ENCODE assay signal across 8 cellular contexts in the genomic region with DNA sequence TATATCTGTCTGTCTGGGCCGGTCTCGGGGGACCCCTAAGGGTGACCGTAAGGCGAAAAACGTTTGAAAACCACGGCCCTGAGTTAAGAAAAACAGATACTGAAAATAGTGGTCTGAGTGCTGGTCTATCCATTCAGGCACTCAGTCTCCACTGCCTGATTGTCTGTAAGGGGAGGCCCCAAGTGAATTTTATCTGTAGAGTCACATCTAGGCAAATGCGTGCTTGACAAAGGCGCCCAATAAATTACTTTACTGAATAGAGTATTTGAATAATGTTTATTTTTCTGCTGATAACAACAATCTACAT. TPM values are rescaled to one million over a fixed set of nuclear protein-coding genes. Genes with fewer than 3 reads are reported as not detected.
DNase-seq lines count a peak whose midpoint lies in the region; ATAC-seq, FAIRE-seq and TF ChIP-seq lines count a peak whose summit lies in the region.

No MANE protein-coding gene starts in this region.

- H3K4me3 Mint-ChIP-seq in memory B cell = peak overlapping the region; percentile 98

- H3K9me1 ChIP-seq in K562 (ENCODE audit: control insufficient read depth, insufficient read depth, low read length) = no peaks in the 10 kb centered on the region

- DNase-seq in K562 (ENCODE audit: extremely low read depth in 1 of 4, low spot score in 3 of 4) (peak in 1 of 4 experiments; percentile 18), memory B cell (ENCODE audit: low spot score in 2 of 2) (no peak), SIG-M5 (lab: John Stamatoyannopoulos, UW) (no peak), SKM-1 (lab: John Stamatoyannopoulos, UW; ENCODE audit: unreplicated experiment) (no peak), DMS153 (lab: John Stamatoyannopoulos, UW) (no peak), pons (ENCODE audit: low spot score) (no peak)

- no peak for TF ChIP-seq CTCF in C4-2B (conservative IDR thresholded peaks at IDR 0.05)
- 0 out of 6 replicates have a peak, but pooled peaks of 1 of the 3 experiments have one; percentile 17 for TF ChIP-seq CTCF in K562 (IDR thresholded peaks at IDR 0.05 in 2 of 3, conservative IDR thresholded peaks at IDR 0.05 in 1 of 3; ENCODE audit: insufficient read depth in 2 of 3, low read depth in 1 of 3, low read length in 3 of 3)

- H3K27me3 ChIP-seq in K562 (ENCODE audit: control insufficient read depth in 2 of 2, insufficient read depth in 2 of 2, low read length in 2 of 2) = no peaks in the 10 kb centered on the region

- no peak; a peak in 1 of 4 replicates for TF ChIP-seq RAD21 in K562 (CRISPR knock-in tag; conservative IDR thresholded peaks at IDR 0.05 in 1 of 2, IDR thresholded peaks at IDR 0.05 in 1 of 2)

- H3K9me3 Mint-ChIP-seq in memory B cell = no peaks in the 10 kb centered on the region

- peaks cover 72% of the 10 kb centered on the region for H3K79me2 ChIP-seq in K562 (ENCODE audit: control insufficient read depth, insufficient read depth, low read length)

- peaks cover 28% of the 10 kb centered on the region; the same call in 2 of the 3 replicates for H3K36me3 ChIP-seq in K562 (ENCODE audit: control insufficient read depth, insufficient read depth, low read length)

- CTCF ChIA-PET in K562 (lab: Yijun Ruan, JAX; ENCODE audit: low intra/inter-chr PET ratio) = no interaction called here

- H3K27ac ChIP-seq in C4-2B (peak overlapping the region; percentile 86), K562 (ENCODE audit: extremely low read depth, low read depth, low read length) (peak overlapping the region; percentile 97)

- intact Hi-C loops in K562 (cut with micrococcal nuclease) = loop anchor here (2.0 to 5.0 kb wide), 3 partner anchors 18 to 148 kb away; a partner anchor contains a TSS

- H3K4me1 Mint-ChIP-seq in memory B cell = peaks cover 24% of the 10 kb centered on the region

- POLR2A ChIA-PET in K562 (lab: Yijun Ruan, JAX) = interaction anchor here (1.0 kb wide), 1 partner anchor 10 kb away, joined by 6 read pairs; no protein-coding TSS in a partner anchor

- 0% methylated on average over 8 of the region's 8 CpGs for WGBS in K562 (ENCODE audit: insufficient coverage, low coverage, missing lambda C conversion rate)

- peak overlapping the region; percentile 71 for H3K4me3 ChIP-seq in K562

- peak; percentile 63 for TF ChIP-seq POLR2A in K562 (conservative IDR thresholded peaks at IDR 0.05)

- FAIRE-seq in K562 (lab: Jason Lieb, UNC) = no peak

- no peaks in the 10 kb centered on the region for H4K20me1 ChIP-seq in K562 (replicated peaks; ENCODE audit: control insufficient read depth, insufficient read depth, low read length)

- no peaks in the 10 kb centered on the region for H3K27me3 Mint-ChIP-seq in memory B cell

- H3K4me2 ChIP-seq in K562 (ENCODE audit: insufficient read depth, low read length) = peak overlapping the region; percentile 85; the same call in 1 of the 2 replicates

- H3K9ac ChIP-seq in K562 (ENCODE audit: insufficient read depth in 1 of 2, low read depth in 2 of 2, low read length in 2 of 2) = peak overlapping the region; percentile 92 to 98

- H3K4me1 ChIP-seq in K562 (replicated peaks in 1 of 2; ENCODE audit: control insufficient read depth in 2 of 2, insufficient read depth in 2 of 2, low read length in 2 of 2) = no peaks in the 10 kb centered on the region; a peak in 1 of 5 replicates

- no peaks in the 10 kb centered on the region for H3K9me3 ChIP-seq in K562 (replicated peaks; ENCODE audit: control insufficient read depth, insufficient read depth, low read depth, low read length)

- peaks cover 16% of the 10 kb centered on the region for H3K36me3 Mint-ChIP-seq in memory B cell

- in situ Hi-C loops in K562 (cut with MboI) = no loop called here

- H3K27ac Mint-ChIP-seq in memory B cell = peak overlapping the region; percentile 98

- TSS peak; percentile 61 for BruUV-seq in K562 (replicated peaks; lab: Mats Ljungman, UMichigan)

- ATAC-seq in HG03039 (IDR thresholded peaks at IDR 0.05; ENCODE audit: unreplicated experiment) (peak; percentile 27), K562 (peak; percentile 65), memory B cell (ENCODE audit: low read depth) (no peak)

- H2AFZ ChIP-seq in K562 (ENCODE audit: low read depth, low read length) = peak overlapping the region; percentile 90

- no peak for TF ChIP-seq EP300 in K562 (IDR thresholded peaks at IDR 0.05; ENCODE audit: low read length)

RNA-seq across cellular contexts. Expression of a gene that starts 0.5 kb away (rescaled TPM):
- total RNA-seq in K562 (2011; cell fraction: chromatin; rRNA removed; ENCODE audit: low replicate concordance) = 4.5 and 8.3 TPM in 2 replicates
- total RNA-seq in K562 (2011; cell fraction: nucleolus; rRNA removed) = 4.2 and 4.3 TPM in 2 replicates
- 8.1 and 9.3 TPM in 2 replicates for total RNA-seq in K562 (2011; cell fraction: nucleoplasm; rRNA removed)
- total RNA-seq in K562 (2014; rRNA removed) = 40.0 and 42.1 TPM in 2 replicates
- 71.9 and 82.2 TPM in 2 replicates for total RNA-seq in K562 (2014; rRNA removed; fragmentation: Illumina TruSeq; extraction: Trizol)
- total RNA-seq in K562 (2015; rRNA removed; fragmentation: Illumina TruSeq; extraction: Trizol) = 64.8 and 67.2 TPM in 2 replicates
- total RNA-seq in K562 (2021) = 37.7 and 43.0 TPM in 2 replicates
- polyA plus RNA-seq in K562 (2011; rRNA removed) = 35.0 and 59.7 TPM in 2 replicates
- polyA plus RNA-seq in K562 (2011; cell fraction: cytosol; rRNA removed) = 10.9 and 24.4 TPM in 2 replicates
- polyA plus RNA-seq in K562 (2011; cell fraction: nucleus; rRNA removed) = 6.3 and 7.7 TPM in 2 replicates
- polyA plus RNA-seq in K562 (2012) = 44.6 and 62.9 TPM in 2 replicates
- polyA plus RNA-seq in K562 (2014; fragmentation: Illumina TruSeq; extraction: Trizol) = 68.1 and 69.5 TPM in 2 replicates
- 100 to 1,000 TPM in 1 of 2 experiments, 10 to 100 TPM in 1; 60.3 to 130 TPM for polyA plus RNA-seq in K562 (2014; fragmentation: Nextera tagmentation; extraction: Ambion mirVana)
- 58.2 and 60.6 TPM in 2 replicates for polyA plus RNA-seq in K562 (2014; rRNA removed)
- polyA minus RNA-seq in K562 (2011; rRNA and poly(A)+ RNA removed) = 62.8 and 83.2 TPM in 2 replicates
- 13.4 and 14.8 TPM in 2 replicates for polyA minus RNA-seq in K562 (2011; cell fraction: cytosol; rRNA and poly(A)+ RNA removed)
- polyA minus RNA-seq in K562 (2011; cell fraction: nucleus; rRNA and poly(A)+ RNA removed) = 4.0 and 8.2 TPM in 2 replicates

RNA-seq across cellular contexts. Expression of a gene that starts 0.8 kb away (rescaled TPM):
- total RNA-seq in K562 (2011; cell fraction: chromatin; rRNA removed; ENCODE audit: low replicate concordance) = 111 and 136 TPM in 2 replicates
- total RNA-seq in K562 (2011; cell fraction: nucleolus; rRNA removed) = 99.4 and 101 TPM in 2 replicates
- 100 and 117 TPM in 2 replicates for total RNA-seq in K562 (2011; cell fraction: nucleoplasm; rRNA removed)
- total RNA-seq in K562 (2014; rRNA removed) (41.7 and 46.5 TPM in 2 replicates), K562 (2014; rRNA removed; fragmentation: Illumina TruSeq; extraction: Trizol) (68.9 and 75.2 TPM in 2 replicates), K562 (2015; rRNA removed; fragmentation: Illumina TruSeq; extraction: Trizol) (54.2 and 57.2 TPM in 2 replicates), K562 (2021) (54.0 and 56.5 TPM in 2 replicates)
- polyA plus RNA-seq in K562 (2011; rRNA removed) (101 and 118 TPM in 2 replicates), K562 (2014; fragmentation: Illumina TruSeq; extraction: Trizol) (65.2 and 73.8 TPM in 2 replicates), K562 (2014; fragmentation: Nextera tagmentation; extraction: Ambion mirVana) (100 to 1,000 TPM; 137 to 146 TPM), K562 (2014; rRNA removed) (72.9 and 77.0 TPM in 2 replicates)
- polyA plus RNA-seq in K562 (2011; cell fraction: cytosol; rRNA removed) = 44.5 and 61.1 TPM in 2 replicates
- polyA plus RNA-seq in K562 (2011; cell fraction: nucleus; rRNA removed) = 199 and 281 TPM in 2 replicates
- polyA plus RNA-seq in K562 (2012) = 48.0 and 49.0 TPM in 2 replicates
- 30.9 and 40.0 TPM in 2 replicates for polyA minus RNA-seq in K562 (2011; rRNA and poly(A)+ RNA removed)
- polyA minus RNA-seq in K562 (2011; cell fraction: cytosol; rRNA and poly(A)+ RNA removed) = 16.3 and 22.1 TPM in 2 replicates
- 18.3 and 29.0 TPM in 2 replicates for polyA minus RNA-seq in K562 (2011; cell fraction: nucleus; rRNA and poly(A)+ RNA removed)

RNA-seq across cellular contexts. Expression of a gene that starts 17.7 kb away (rescaled TPM):
- total RNA-seq in K562 (2011; cell fraction: chromatin; rRNA removed; ENCODE audit: low replicate concordance) = 200 and 267 TPM in 2 replicates
- 186 and 225 TPM in 2 replicates for total RNA-seq in K562 (2011; cell fraction: nucleolus; rRNA removed)
- 351 and 388 TPM in 2 replicates for total RNA-seq in K562 (2011; cell fraction: nucleoplasm; rRNA removed)
- total RNA-seq in K562 (2014; rRNA removed) = 1,374 and 2,621 TPM in 2 replicates
- total RNA-seq in K562 (2014; rRNA removed; fragmentation: Illumina TruSeq; extraction: Trizol) = 3,520 and 3,818 TPM in 2 replicates
- 3,031 and 3,209 TPM in 2 replicates for total RNA-seq in K562 (2015; rRNA removed; fragmentation: Illumina TruSeq; extraction: Trizol)
- 412 and 461 TPM in 2 replicates for total RNA-seq in K562 (2021)
- polyA plus RNA-seq in K562 (2011; rRNA removed) = 4,008 and 4,383 TPM in 2 replicates
- polyA plus RNA-seq in K562 (2011; cell fraction: cytosol; rRNA removed) = 523 and 2,114 TPM in 2 replicates
- 461 and 1,073 TPM in 2 replicates for polyA plus RNA-seq in K562 (2011; cell fraction: nucleus; rRNA removed)
- 1,913 and 2,065 TPM in 2 replicates for polyA plus RNA-seq in K562 (2012)
- polyA plus RNA-seq in K562 (2014; fragmentation: Illumina TruSeq; extraction: Trizol) = 3,410 and 3,967 TPM in 2 replicates
- polyA plus RNA-seq in K562 (2014; fragmentation: Nextera tagmentation; extraction: Ambion mirVana) = 1,000 to 10,000 TPM; 2,383 to 2,855 TPM
- polyA plus RNA-seq in K562 (2014; rRNA removed) = 4,212 and 4,539 TPM in 2 replicates
- 692 and 865 TPM in 2 replicates for polyA minus RNA-seq in K562 (2011; rRNA and poly(A)+ RNA removed)
- polyA minus RNA-seq in K562 (2011; cell fraction: cytosol; rRNA and poly(A)+ RNA removed) = 117 and 140 TPM in 2 replicates
- 81.9 and 198 TPM in 2 replicates for polyA minus RNA-seq in K562 (2011; cell fraction: nucleus; rRNA and poly(A)+ RNA removed)

RNA-seq across cellular contexts. Expression of a gene that starts 22.5 kb away (rescaled TPM):
- 125 and 212 TPM in 2 replicates for total RNA-seq in K562 (2011; cell fraction: chromatin; rRNA removed; ENCODE audit: low replicate concordance)
- total RNA-seq in K562 (2011; cell fraction: nucleolus; rRNA removed) = 65.4 and 67.6 TPM in 2 replicates
- total RNA-seq in K562 (2011; cell fraction: nucleoplasm; rRNA removed) = 90.3 and 117 TPM in 2 replicates
- total RNA-seq in K562 (2014; rRNA removed) (35.4 and 39.9 TPM in 2 replicates), K562 (2014; rRNA removed; fragmentation: Illumina TruSeq; extraction: Trizol) (67.5 and 78.1 TPM in 2 replicates), K562 (2015; rRNA removed; fragmentation: Illumina TruSeq; extraction: Trizol) (57.0 and 59.0 TPM in 2 replicates), K562 (2021) (46.8 and 59.3 TPM in 2 replicates)
- polyA plus RNA-seq in K562 (2011; rRNA removed) (87.2 and 93.4 TPM in 2 replicates), K562 (2014; fragmentation: Illumina TruSeq; extraction: Trizol) (78.0 and 82.4 TPM in 2 replicates), K562 (2014; fragmentation: Nextera tagmentation; extraction: Ambion mirVana) (10 to 100 TPM; 14.9 to 76.4 TPM), K562 (2014; rRNA removed) (65.2 TPM in 2 replicates)
- polyA plus RNA-seq in K562 (2011; cell fraction: cytosol; rRNA removed) = 27.6 and 48.3 TPM in 2 replicates
- polyA plus RNA-seq in K562 (2011; cell fraction: nucleus; rRNA removed) = 136 and 171 TPM in 2 replicates
- 48.8 and 60.2 TPM in 2 replicates for polyA plus RNA-seq in K562 (2012)
- polyA minus RNA-seq in K562 (2011; rRNA and poly(A)+ RNA removed) = 56.9 and 63.8 TPM in 2 replicates
- 21.4 and 23.4 TPM in 2 replicates for polyA minus RNA-seq in K562 (2011; cell fraction: cytosol; rRNA and poly(A)+ RNA removed)
- polyA minus RNA-seq in K562 (2011; cell fraction: nucleus; rRNA and poly(A)+ RNA removed) = 32.4 and 63.2 TPM in 2 replicates

RNA-seq across cellular contexts. Expression of a gene that starts 59.9 kb away (rescaled TPM):
- total RNA-seq in K562 (2011; cell fraction: chromatin; rRNA removed; ENCODE audit: low replicate concordance) = 26.8 and 35.4 TPM in 2 replicates
- total RNA-seq in K562 (2011; cell fraction: nucleolus; rRNA removed) = 21.1 and 24.8 TPM in 2 replicates
- total RNA-seq in K562 (2011; cell fraction: nucleoplasm; rRNA removed) = 31.0 and 42.3 TPM in 2 replicates
- total RNA-seq in K562 (2014; rRNA removed) (10.0 and 10.9 TPM in 2 replicates), K562 (2014; rRNA removed; fragmentation: Illumina TruSeq; extraction: Trizol) (32.4 and 33.2 TPM in 2 replicates), K562 (2015; rRNA removed; fragmentation: Illumina TruSeq; extraction: Trizol) (23.1 and 23.3 TPM in 2 replicates), K562 (2021) (46.2 and 48.8 TPM in 2 replicates)
- polyA plus RNA-seq in K562 (2011; rRNA removed) (24.6 and 32.1 TPM in 2 replicates), K562 (2014; fragmentation: Illumina TruSeq; extraction: Trizol) (38.2 and 44.4 TPM in 2 replicates), K562 (2014; fragmentation: Nextera tagmentation; extraction: Ambion mirVana) (100 to 1,000 TPM; 132 TPM), K562 (2014; rRNA removed) (41.1 and 47.6 TPM in 2 replicates)
- 24.3 and 25.0 TPM in 2 replicates for polyA plus RNA-seq in K562 (2011; cell fraction: cytosol; rRNA removed)
- polyA plus RNA-seq in K562 (2011; cell fraction: nucleus; rRNA removed) = 15.5 and 17.0 TPM in 2 replicates
- polyA plus RNA-seq in K562 (2012) = 13.8 and 36.1 TPM in 2 replicates
- polyA minus RNA-seq in K562 (2011; rRNA and poly(A)+ RNA removed) = 17.5 and 18.9 TPM in 2 replicates
- 15.1 and 16.7 TPM in 2 replicates for polyA minus RNA-seq in K562 (2011; cell fraction: cytosol; rRNA and poly(A)+ RNA removed)
- polyA minus RNA-seq in K562 (2011; cell fraction: nucleus; rRNA and poly(A)+ RNA removed) = 9.8 and 14.7 TPM in 2 replicates
